ENCODE assay signal across 9 cellular contexts in genomic region chr10:124063736-124064135, GRCh38. TPM values are rescaled to one million over a fixed set of nuclear protein-coding genes. Genes with fewer than 3 reads are reported as not detected.
A peak's percentile ranks its signal among the peaks of the same experiment; 100 is the strongest.
DNase-seq lines count a peak whose midpoint lies in the region; ATAC-seq and TF ChIP-seq lines count a peak whose summit lies in the region.
"Had no signal": no experiment of that assay in that cellular context is flagged by ENCODE, and none has a peak within 500 bp of the region (broad histone marks: within the 10 kb centered on the region; RNA-seq: fewer than 3 reads in every experiment).

No MANE protein-coding gene starts in this region.

- H3K9me2 ChIP-seq in SK-N-SH = no peaks in the 10 kb centered on the region

- no peak overlapping the region for H3K27ac ChIP-seq in left ventricle myocardium inferior (replicated peaks)
- peak overlapping the region in 3 of 4 donors; percentile 69 to 88 (median 73) for H3K27ac ChIP-seq in Peyer's patch
- H3K27ac ChIP-seq in right cardiac atrium (ENCODE audit: low read length) = no peak overlapping the region
- H3K27ac ChIP-seq in upper lobe of right lung = peak overlapping the region; percentile 71
- no peak overlapping the region for H3K27ac ChIP-seq in SK-N-SH (ENCODE audit: low read depth in 2 of 2, low read length in 1 of 2)

- H2AFZ ChIP-seq in SK-N-SH (ENCODE audit: low read depth) = no peak overlapping the region

- no peaks in the 10 kb centered on the region for H3K9me3 ChIP-seq in left ventricle myocardium inferior (replicated peaks)
- no peaks in the 10 kb centered on the region for H3K9me3 ChIP-seq in Peyer's patch
- no peaks in the 10 kb centered on the region for H3K9me3 ChIP-seq in right cardiac atrium (ENCODE audit: control insufficient read depth, low read length)
- H3K9me3 ChIP-seq in upper lobe of right lung = no peaks in the 10 kb centered on the region
- no peaks in the 10 kb centered on the region for H3K9me3 ChIP-seq in SK-N-SH

- TF ChIP-seq CTCF in left ventricle myocardium inferior (IDR thresholded peaks at IDR 0.05; ENCODE audit: borderline replicate concordance) (no peak), Peyer's patch (IDR thresholded peaks at IDR 0.05) (no peak), upper lobe of right lung (IDR thresholded peaks at IDR 0.05) (no peak), SK-N-SH (IDR thresholded peaks at IDR 0.05) (no peak)

- DNase-seq in Right ventricle myocardium inferior (ENCODE audit: missing footprints) (no peak), left ventricle myocardium inferior (no peak), Peyer's patch (peak in 2 of 3 donors; percentile 64 to 76), right cardiac atrium (no peak), upper lobe of right lung (no peak), SK-N-SH (no peak), C1 segment of cervical spinal cord (lab: John Stamatoyannopoulos, UW) (no peak)
- no peak for DNase-seq in stimulated activated naive CD8-positive, alpha-beta T cell treated with anti-CD3 and anti-CD28 coated beads, Interleukin-15, amount 100 ng/mL, for 72 hours
- DNase-seq: activated T-cell treated with anti-CD3 and anti-CD28 coated beads, Interleukin-2, amount 50 U/mL, for 4 hours had no signal

- H3K4me3 Mint-ChIP-seq in stimulated activated naive CD8-positive, alpha-beta T cell treated with anti-CD3 and anti-CD28 coated beads, Interleukin-15, amount 100 ng/mL, for 72 hours = peak overlapping the region in 1 of 2 donors; percentile 79
- H3K4me3 Mint-ChIP-seq: activated T-cell treated with anti-CD3 and anti-CD28 coated beads, Interleukin-2, amount 50 U/mL, for 4 hours had no signal

- H3K4me3 ChIP-seq in left ventricle myocardium inferior (no peak overlapping the region), Peyer's patch (no peak overlapping the region), right cardiac atrium (ENCODE audit: low read length) (no peak overlapping the region), upper lobe of right lung (peak overlapping the region; percentile 8), SK-N-SH (ENCODE audit: low read depth in 2 of 2, low read length in 1 of 2) (no peak overlapping the region)

- 39% methylated on average over 6 of the region's 6 CpGs for WGBS in right cardiac atrium
- WGBS in SK-N-SH (ENCODE audit: low lambda C conversion rate) = 54% methylated on average over 6 of the region's 6 CpGs

- no peak overlapping the region for H3K4me2 ChIP-seq in SK-N-SH

- H3K4me1 Mint-ChIP-seq in stimulated activated naive CD8-positive, alpha-beta T cell treated with anti-CD3 and anti-CD28 coated beads, Interleukin-15, amount 100 ng/mL, for 72 hours = peaks cover 44% of the 10 kb centered on the region

- no peaks in the 10 kb centered on the region for H3K9me3 Mint-ChIP-seq in stimulated activated naive CD8-positive, alpha-beta T cell treated with anti-CD3 and anti-CD28 coated beads, Interleukin-15, amount 100 ng/mL, for 72 hours
- H3K9me3 Mint-ChIP-seq: activated T-cell treated with anti-CD3 and anti-CD28 coated beads, Interleukin-2, amount 50 U/mL, for 4 hours had no signal

- intact Hi-C loops in Right ventricle myocardium inferior (cut with DNase I) (no loop called here), left ventricle myocardium inferior (cut with micrococcal nuclease) (no loop called here), right cardiac atrium (cut with DNase I) (no loop called here), upper lobe of right lung (cut with DNase I) (no loop called here)

- peak; percentile 23 for ATAC-seq in Right ventricle myocardium inferior
- ATAC-seq in right cardiac atrium = peak; percentile 70 to 82
- peak; percentile 69 for ATAC-seq in upper lobe of right lung
- ATAC-seq in stimulated activated naive CD8-positive, alpha-beta T cell treated with anti-CD3 and anti-CD28 coated beads, Interleukin-15, amount 100 ng/mL, for 72 hours = no peak

- H3K79me2 ChIP-seq in SK-N-SH (ENCODE audit: insufficient read depth) = no peaks in the 10 kb centered on the region

- H3K27ac Mint-ChIP-seq in stimulated activated naive CD8-positive, alpha-beta T cell treated with anti-CD3 and anti-CD28 coated beads, Interleukin-15, amount 100 ng/mL, for 72 hours = no peak overlapping the region

- H3K36me3 ChIP-seq in left ventricle myocardium inferior (no peaks in the 10 kb centered on the region), Peyer's patch (no peaks in the 10 kb centered on the region), upper lobe of right lung (no peaks in the 10 kb centered on the region), SK-N-SH (replicated peaks in 1 of 2; ENCODE audit: control insufficient read depth in 1 of 2, insufficient read depth in 2 of 2, low read length in 1 of 2) (no peaks in the 10 kb centered on the region)

- POLR2A ChIA-PET in SK-N-SH (lab: Yijun Ruan, JAX) = no interaction called here

- H3K9ac ChIP-seq in SK-N-SH = no peak overlapping the region

- H3K27me3 ChIP-seq in left ventricle myocardium inferior (ENCODE audit: low read depth) (peaks cover 55% of the 10 kb centered on the region), Peyer's patch (no peaks in the 10 kb centered on the region), right cardiac atrium (ENCODE audit: control insufficient read depth, insufficient read depth) (no peaks in the 10 kb centered on the region), upper lobe of right lung (no peaks in the 10 kb centered on the region), SK-N-SH (ENCODE audit: insufficient read depth) (no peaks in the 10 kb centered on the region)

- no peak for TF ChIP-seq EP300 in SK-N-SH (IDR thresholded peaks at IDR 0.05; ENCODE audit: borderline replicate concordance in 1 of 2, low read depth in 1 of 2, low read length in 1 of 2)

- TF ChIP-seq POLR2A in Peyer's patch (IDR thresholded peaks at IDR 0.05) = no peak

- peaks cover 18% of the 10 kb centered on the region for H3K27me3 Mint-ChIP-seq in stimulated activated naive CD8-positive, alpha-beta T cell treated with anti-CD3 and anti-CD28 coated beads, Interleukin-15, amount 100 ng/mL, for 72 hours

- H3F3A ChIP-seq in SK-N-SH (replicated peaks; ENCODE audit: insufficient read depth) = no peaks in the 10 kb centered on the region

- H3K4me1 ChIP-seq in left ventricle myocardium inferior = peaks cover 10% of the 10 kb centered on the region
- peaks cover 0 to 41% (median 23%) of the 10 kb centered on the region in 4 donors for H3K4me1 ChIP-seq in Peyer's patch
- peaks cover 5% of the 10 kb centered on the region for H3K4me1 ChIP-seq in right cardiac atrium (ENCODE audit: control insufficient read depth, insufficient read depth, low read length)
- peaks cover 43% of the 10 kb centered on the region for H3K4me1 ChIP-seq in upper lobe of right lung
- peaks cover 0 to 10% of the 10 kb centered on the region in 2 experiments; a peak in 1 of 4 replicates for H3K4me1 ChIP-seq in SK-N-SH (ENCODE audit: control insufficient read depth in 1 of 2, insufficient read depth in 2 of 2, low read depth in 1 of 2, low read length in 1 of 2)

- no peaks in the 10 kb centered on the region for H4K20me1 ChIP-seq in SK-N-SH (ENCODE audit: insufficient read depth)

- CTCF ChIA-PET in SK-N-SH (lab: Yijun Ruan, JAX) = interaction anchor here (1.4 to 2.1 kb wide), 3 partner anchors 21 to 325 kb away, joined by 3 to 6 read pairs (median 4); no protein-coding TSS in a partner anchor

- no peak for TF ChIP-seq RAD21 in SK-N-SH (IDR thresholded peaks at IDR 0.05; ENCODE audit: low read length)

TF ChIP-seq in SK-N-SH, 30 proteins besides CTCF, POLR2A, EP300 and RAD21 (continues in another document):
- TF ChIP-seq REST (IDR thresholded peaks at IDR 0.05; ENCODE audit: low read depth, low read length) (no peak), SIN3A (IDR thresholded peaks at IDR 0.05; ENCODE audit: borderline replicate concordance, low read depth, low read length) (no peak), GATA2 (CRISPR knock-in tag; IDR thresholded peaks at IDR 0.05) (no peak)

RNA-seq across cellular contexts. Expression of gene CHST15, which starts 29.7 kb away (rescaled TPM):
- total RNA-seq in Right ventricle myocardium inferior (3.8 TPM), left ventricle myocardium inferior (4.5 TPM), Peyer's patch (10 to 100 TPM in 2 of 4 donors, 1 to 10 TPM in 2; 3.9 to 55.3 (median 10.9) TPM), right cardiac atrium (10 to 100 TPM in 1 of 4 donors, 1 to 10 TPM in 3; 5.0 to 11.9 (median 8.7) TPM), upper lobe of right lung (49.2 TPM)
- polyA plus RNA-seq in right cardiac atrium (2.2 TPM), SK-N-SH (2012; rRNA removed) (0.02 TPM in 2 replicates)
- polyA plus RNA-seq in SK-N-SH (2012; cell fraction: cytosol; rRNA removed) = 0.01 and 0.05 TPM in 2 replicates
- polyA plus RNA-seq in SK-N-SH (2012; cell fraction: nucleus; rRNA removed) = 0.02 and 0.06 TPM in 2 replicates

Comparison
In these comparisons a context has a peak if more than half of its experiments do, and no peak if none do; other contexts are left out.
1. DNase-seq: peak in Peyer's patch (2 of 3); none in Right ventricle myocardium inferior (single experiment), left ventricle myocardium inferior (single experiment), right cardiac atrium (0 of 3), upper lobe of right lung (single experiment), SK-N-SH (single experiment), C1 segment of cervical spinal cord (0 of 14) and stimulated activated naive CD8-positive, alpha-beta T cell treated with anti-CD3 and anti-CD28 coated beads, Interleukin-15, amount 100 ng/mL, for 72 hours (0 of 2).
2. H3K27ac ChIP-seq: peak in Peyer's patch (3 of 4) and upper lobe of right lung (single experiment); none in left ventricle myocardium inferior (single experiment), right cardiac atrium (single experiment) and SK-N-SH (0 of 2).